8 cellular contexts compared by ENCODE assay signal in the genomic region with DNA sequence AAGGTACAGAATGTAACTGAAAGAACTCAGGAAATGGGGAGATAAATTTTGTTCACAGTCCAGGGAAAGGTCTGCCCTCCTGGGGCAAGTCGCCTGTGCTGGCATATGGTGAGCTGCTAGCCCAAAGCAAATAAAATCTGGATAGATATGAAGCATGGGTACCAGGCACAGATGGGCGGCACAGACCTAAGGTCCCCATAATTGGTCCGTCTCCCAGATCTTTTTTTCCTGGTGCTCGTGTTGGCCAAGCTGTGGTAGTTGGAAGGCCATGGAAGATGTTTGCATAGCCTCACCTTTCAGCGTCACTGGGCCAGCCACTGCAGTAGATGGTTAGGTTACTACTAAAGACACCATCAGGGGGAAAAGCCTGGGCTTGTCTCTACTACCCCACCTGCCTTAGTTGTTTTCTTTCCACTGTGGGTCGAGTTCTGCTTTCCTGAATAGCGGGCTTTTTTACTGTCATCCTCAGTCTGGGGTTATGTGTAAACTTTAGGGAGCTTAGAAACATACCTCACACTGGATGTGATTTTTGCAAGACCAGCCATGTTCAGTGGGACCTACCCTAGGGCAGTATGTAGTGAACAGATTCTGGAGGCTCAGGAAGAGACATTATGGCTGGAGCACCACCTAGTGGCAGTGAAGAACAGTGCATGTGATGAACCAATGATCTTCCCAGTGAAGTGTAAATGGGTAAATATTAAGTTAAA. TPM values are rescaled to one million over a fixed set of nuclear protein-coding genes. Genes with fewer than 3 reads are reported as not detected.
DNase-seq lines count a peak whose midpoint lies in the region; ATAC-seq and TF ChIP-seq lines count a peak whose summit lies in the region.

No MANE protein-coding gene starts in this region.

- no peak overlapping the region for H3K27ac Mint-ChIP-seq in stimulated activated memory B cell treated with anti-CD40 and anti-IgM and Interleukin-4, amounts not matched to agents 10 μg/mL and 1 μg/mL and 100 μg/mL, for 72 hours

- no peak overlapping the region for H3K4me3 Mint-ChIP-seq in stimulated activated memory B cell treated with anti-CD40 and anti-IgM and Interleukin-4, amounts not matched to agents 10 μg/mL and 1 μg/mL and 100 μg/mL, for 72 hours

- TF ChIP-seq CTCF in lung (IDR thresholded peaks at IDR 0.05; ENCODE audit: control extremely low read depth, extremely low read depth), result peak; percentile 95

- 76 to 82% methylated on average over 7 of the region's 7 CpGs for WGBS in lung, 2 donors

- H3K4me1 ChIP-seq in lung (ENCODE audit: control insufficient read depth in 2 of 2, insufficient read depth in 2 of 2, low read length in 2 of 2), result peaks cover 0 to 5% of the 10 kb centered on the region in 2 donors

- H3K27me3 Mint-ChIP-seq in stimulated activated memory B cell treated with anti-CD40 and anti-IgM and Interleukin-4, amounts not matched to agents 10 μg/mL and 1 μg/mL and 100 μg/mL, for 72 hours, result no peaks in the 10 kb centered on the region

- peaks cover 11% of the 10 kb centered on the region for H3K4me1 Mint-ChIP-seq in stimulated activated memory B cell treated with anti-CD40 and anti-IgM and Interleukin-4, amounts not matched to agents 10 μg/mL and 1 μg/mL and 100 μg/mL, for 72 hours

- no peak overlapping the region for H3K27ac ChIP-seq in lung (ENCODE audit: low read depth in 1 of 2, low read length in 1 of 2)

- no peaks in the 10 kb centered on the region for H3K36me3 Mint-ChIP-seq in stimulated activated memory B cell treated with anti-CD40 and anti-IgM and Interleukin-4, amounts not matched to agents 10 μg/mL and 1 μg/mL and 100 μg/mL, for 72 hours

- H3K9me3 ChIP-seq in lung (ENCODE audit: control insufficient read depth in 2 of 2, insufficient read depth in 1 of 2, low read length in 1 of 2), result no peaks in the 10 kb centered on the region

- H3K27me3 ChIP-seq in lung (ENCODE audit: control insufficient read depth, insufficient read depth), result no peaks in the 10 kb centered on the region

- no peaks in the 10 kb centered on the region for H3K9me3 Mint-ChIP-seq in stimulated activated memory B cell treated with anti-CD40 and anti-IgM and Interleukin-4, amounts not matched to agents 10 μg/mL and 1 μg/mL and 100 μg/mL, for 72 hours

- H3K4me3 ChIP-seq in lung, result no peak overlapping the region

- ATAC-seq in GM18873 (IDR thresholded peaks at IDR 0.05; ENCODE audit: low FRiP score, unreplicated experiment), result peak; percentile 60
- ATAC-seq in HG03342 (IDR thresholded peaks at IDR 0.05; ENCODE audit: unreplicated experiment), result peak; percentile 68
- ATAC-seq in lung (ENCODE audit: insufficient read depth, low FRiP score), result peak; percentile 58
- ATAC-seq in stimulated activated memory B cell treated with anti-CD40 and anti-IgM and Interleukin-4, amounts not matched to agents 10 μg/mL and 1 μg/mL and 100 μg/mL, for 72 hours, result peak; percentile 74

- no peaks in the 10 kb centered on the region for H3K36me3 ChIP-seq in lung (ENCODE audit: control insufficient read depth in 2 of 2, insufficient read depth in 2 of 2, low read length in 2 of 2)

- DNase-seq in Ammon's horn (ENCODE audit: low spot score) (peak; percentile 94), NCI-H526 treated with DMSO at 0.1 percent for 48 hours (lab: John Stamatoyannopoulos, UW) (peak; percentile 3), dermis blood vessel endothelial cell (peak; percentile 87), lung (ENCODE audit: low spot score) (no peak)
- peak; percentile 67 for DNase-seq in activated CD4-positive, alpha-beta T cell treated with anti-CD3 and anti-CD28 coated beads, Interleukin-2, amount 50 U/mL, for 1 hour

RNA-seq across cellular contexts. Expression of a gene that starts 24.2 kb away (rescaled TPM):
- total RNA-seq in dermis blood vessel endothelial cell (18.3 and 26.0 TPM in 2 replicates), lung (10 to 100 TPM; 23.1 to 78.7 TPM)
- polyA plus RNA-seq in lung, result 100 to 1,000 TPM; 104 to 300 TPM
